18 cellular contexts compared by ENCODE assay signal in the genomic region with DNA sequence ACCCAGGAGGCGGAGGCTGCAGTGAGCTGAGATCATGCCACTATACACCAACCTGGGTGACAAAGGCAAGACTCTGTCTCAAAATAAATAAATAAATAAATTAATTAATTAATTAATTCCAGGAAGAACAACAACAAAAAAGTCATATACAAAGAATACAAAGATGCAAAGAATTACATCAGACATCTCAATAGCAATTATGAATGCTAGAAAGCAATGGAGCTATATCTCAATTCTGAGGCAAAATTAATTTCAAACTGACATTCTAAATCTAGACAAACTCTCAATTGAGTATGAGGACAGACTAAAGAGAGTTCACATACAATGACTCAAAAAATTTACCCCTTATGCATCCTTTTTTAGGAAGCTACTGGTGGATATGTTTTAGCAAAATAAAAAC.
"Had no signal": no experiment of that assay in that cellular context is flagged by ENCODE, and none has a peak within 500 bp of the region (broad histone marks: within the 10 kb centered on the region; RNA-seq: fewer than 3 reads in every experiment).

No MANE protein-coding gene starts in this region.

- H3K4me3 Mint-ChIP-seq: naive thymus-derived CD4-positive, alpha-beta T cell; nephron progenitor cell had no signal

- H3K4me1 ChIP-seq: colonic mucosa, heart left ventricle, parathyroid adenoma, psoas muscle, sigmoid colon, stomach, transverse colon had no signal

- H2AFZ ChIP-seq: parathyroid adenoma had no signal

- H3K9me3 ChIP-seq: colonic mucosa had no signal

- H3K9ac ChIP-seq: parathyroid adenoma had no signal

- H3K36me3 ChIP-seq: colonic mucosa, heart left ventricle, sigmoid colon, stomach, thoracic aorta, transverse colon had no signal

- H3K4me1 Mint-ChIP-seq: naive thymus-derived CD4-positive, alpha-beta T cell had no signal

- H3K27ac Mint-ChIP-seq: naive thymus-derived CD4-positive, alpha-beta T cell; nephron progenitor cell had no signal

- H3K4me3 ChIP-seq: colonic mucosa, heart left ventricle, psoas muscle, sigmoid colon, skin epidermis, stomach, thoracic aorta, transverse colon had no signal

- ATAC-seq: heart left ventricle; naive thymus-derived CD4-positive, alpha-beta T cell; psoas muscle had no signal

- DNase-seq: colonic mucosa; effector CD4-positive, alpha-beta T cell; heart left ventricle; hippocampal formation; kidney glomerular epithelial cell; mammary epithelial cell; naive thymus-derived CD4-positive, alpha-beta T cell; nephron progenitor cell; psoas muscle; sigmoid colon; stimulated activated CD4-positive, alpha-beta T cell treated with anti-CD3 and anti-CD28 coated beads, Interleukin-12 subunit alpha, Interleukin-12 subunit beta, amount 100 ng/mL, for 4 hours; stimulated activated naive CD4-positive, alpha-beta T cell; stomach; substantia nigra; transverse colon had no signal

- H3K27ac ChIP-seq: colonic mucosa, heart left ventricle, parathyroid adenoma, psoas muscle, sigmoid colon, skin epidermis, stomach, thoracic aorta, transverse colon had no signal

- H3K79me2 ChIP-seq: parathyroid adenoma had no signal

- H3K27me3 ChIP-seq: colonic mucosa, heart left ventricle, sigmoid colon, stomach, transverse colon had no signal
